Comparison of ENCODE assay signal across 27 cellular contexts in the genomic region with DNA sequence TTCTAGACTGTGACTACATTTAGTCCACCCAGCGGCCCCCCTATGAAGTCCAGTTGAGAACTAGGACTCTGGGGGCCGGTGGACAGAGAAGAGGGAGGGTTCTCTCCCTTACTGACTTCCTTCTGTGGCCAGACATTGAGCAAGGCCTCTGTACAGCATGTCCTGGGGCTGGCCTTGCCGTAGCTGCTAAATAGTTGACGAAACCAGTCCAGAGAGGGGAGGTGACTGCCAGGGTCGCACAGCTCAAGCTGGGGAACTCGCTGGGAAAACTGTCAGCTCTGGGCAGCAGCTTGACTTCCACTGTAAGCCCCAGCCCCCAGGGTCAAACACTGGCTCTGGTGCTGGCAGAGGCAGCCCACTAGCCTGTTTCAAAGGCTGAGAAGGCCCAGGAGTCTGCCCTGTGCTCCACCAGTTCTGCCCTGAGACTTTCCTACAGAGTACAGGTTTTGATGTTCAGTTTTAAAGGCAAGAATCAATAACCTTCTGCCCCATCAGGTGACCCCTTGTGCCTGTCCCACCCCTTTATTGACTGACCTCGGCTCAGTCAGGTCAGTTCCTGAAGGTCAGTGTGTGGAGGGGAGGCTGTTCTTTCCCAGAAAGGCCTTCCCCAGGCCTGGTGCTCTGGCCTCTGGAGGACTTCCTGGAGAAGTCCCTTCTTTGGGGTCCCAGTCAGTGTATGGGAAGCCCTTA. TPM values are rescaled to one million over a fixed set of nuclear protein-coding genes. Genes with fewer than 3 reads are reported as not detected.
DNase-seq lines count a peak whose midpoint lies in the region; ATAC-seq and TF ChIP-seq lines count a peak whose summit lies in the region.
"Had no signal": no experiment of that assay in that cellular context is flagged by ENCODE, and none has a peak within 500 bp of the region (broad histone marks: within the 10 kb centered on the region; RNA-seq: fewer than 3 reads in every experiment).

No MANE protein-coding gene starts in this region.

- no peaks in the 10 kb centered on the region for H3K9me3 Mint-ChIP-seq in naive thymus-derived CD8-positive, alpha-beta T cell
- H3K9me3 Mint-ChIP-seq: activated B cell treated with CpG ODN at 0.5 μM for 24 hours; activated CD4-positive, alpha-beta memory T cell treated with anti-CD3 and anti-CD28 coated beads for 36 hours; activated naive CD4-positive, alpha-beta T cell treated with anti-CD3 and anti-CD28 coated beads, Interleukin-2, amount 10 ng/mL, durations not matched to agents 7 days and 5 days; natural killer cell; stimulated activated effector memory CD8-positive, alpha-beta T cell treated with anti-CD3 and anti-CD28 coated beads, Interleukin-12 subunit alpha, Interleukin-12 subunit beta, amount 100 ng/mL, for 72 hours had no signal

- H3K4me3 Mint-ChIP-seq in naive thymus-derived CD8-positive, alpha-beta T cell = no peak overlapping the region
- H3K4me3 Mint-ChIP-seq: activated B cell treated with CpG ODN at 0.5 μM for 24 hours; activated CD4-positive, alpha-beta memory T cell treated with anti-CD3 and anti-CD28 coated beads for 36 hours; activated naive CD4-positive, alpha-beta T cell treated with anti-CD3 and anti-CD28 coated beads, Interleukin-2, amount 10 ng/mL, durations not matched to agents 7 days and 5 days; natural killer cell; stimulated activated effector memory CD8-positive, alpha-beta T cell treated with anti-CD3 and anti-CD28 coated beads, Interleukin-12 subunit alpha, Interleukin-12 subunit beta, amount 100 ng/mL, for 72 hours had no signal

- WGBS in psoas muscle, 3 donors = 56 to 59% (median 56%) methylated on average over 7 of the region's 7 CpGs

- no peak overlapping the region for H3K27ac Mint-ChIP-seq in naive thymus-derived CD8-positive, alpha-beta T cell
- H3K27ac Mint-ChIP-seq: activated B cell treated with CpG ODN at 0.5 μM for 24 hours; activated CD4-positive, alpha-beta memory T cell treated with anti-CD3 and anti-CD28 coated beads for 36 hours; activated naive CD4-positive, alpha-beta T cell treated with anti-CD3 and anti-CD28 coated beads, Interleukin-2, amount 10 ng/mL, durations not matched to agents 7 days and 5 days; natural killer cell; stimulated activated effector memory CD8-positive, alpha-beta T cell treated with anti-CD3 and anti-CD28 coated beads, Interleukin-12 subunit alpha, Interleukin-12 subunit beta, amount 100 ng/mL, for 72 hours had no signal

- H3K9me3 ChIP-seq in psoas muscle = no peaks in the 10 kb centered on the region
- H3K9me3 ChIP-seq: HAP-1 had no signal

- POLR2A ChIA-PET in naive thymus-derived CD8-positive, alpha-beta T cell (lab: Charles Lee) = no interaction called here

- peaks cover 18% of the 10 kb centered on the region for H3K4me1 ChIP-seq in psoas muscle
- H3K4me1 ChIP-seq: HAP-1 had no signal

- ATAC-seq in left lobe of liver (peak; percentile 55), psoas muscle (peak; percentile 20 to 81 (median 68)), omental fat pad (ENCODE audit: low FRiP score) (no peak), HG03521 (IDR thresholded peaks at IDR 0.05; ENCODE audit: unreplicated experiment) (no peak), GM18511 (IDR thresholded peaks at IDR 0.05; ENCODE audit: unreplicated experiment) (no peak)
- ATAC-seq in naive thymus-derived CD8-positive, alpha-beta T cell = no peak
- ATAC-seq: natural killer cell; stimulated activated effector memory CD8-positive, alpha-beta T cell treated with anti-CD3 and anti-CD28 coated beads, Interleukin-12 subunit alpha, Interleukin-12 subunit beta, amount 100 ng/mL, for 72 hours had no signal

- no peaks in the 10 kb centered on the region for H3K4me1 Mint-ChIP-seq in naive thymus-derived CD8-positive, alpha-beta T cell
- H3K4me1 Mint-ChIP-seq: activated B cell treated with CpG ODN at 0.5 μM for 24 hours; activated naive CD4-positive, alpha-beta T cell treated with anti-CD3 and anti-CD28 coated beads, Interleukin-2, amount 10 ng/mL, durations not matched to agents 7 days and 5 days; natural killer cell; stimulated activated effector memory CD8-positive, alpha-beta T cell treated with anti-CD3 and anti-CD28 coated beads, Interleukin-12 subunit alpha, Interleukin-12 subunit beta, amount 100 ng/mL, for 72 hours had no signal

- peak overlapping the region; percentile 30 for H3K27ac ChIP-seq in psoas muscle
- H3K27ac ChIP-seq: KMS-11 had no signal

- no peaks in the 10 kb centered on the region for H3K36me3 Mint-ChIP-seq in naive thymus-derived CD8-positive, alpha-beta T cell
- H3K36me3 Mint-ChIP-seq: activated CD4-positive, alpha-beta memory T cell treated with anti-CD3 and anti-CD28 coated beads for 36 hours; activated naive CD4-positive, alpha-beta T cell treated with anti-CD3 and anti-CD28 coated beads, Interleukin-2, amount 10 ng/mL, durations not matched to agents 7 days and 5 days; natural killer cell; stimulated activated effector memory CD8-positive, alpha-beta T cell treated with anti-CD3 and anti-CD28 coated beads, Interleukin-12 subunit alpha, Interleukin-12 subunit beta, amount 100 ng/mL, for 72 hours had no signal

- DNase-seq in HuH-7.5 (ENCODE audit: low spot score) (peak; percentile 78), cardiac fibroblast (ENCODE audit: low read depth in 2 of 2) (peak; percentile 12 to 30), left lobe of liver (ENCODE audit: low spot score) (peak; percentile 89), psoas muscle (no peak), omental fat pad (ENCODE audit: low spot score) (no peak)
- no peak for DNase-seq in naive thymus-derived CD8-positive, alpha-beta T cell
- DNase-seq: activated B cell treated with CpG ODN at 0.5 μM for 24 hours; activated CD4-positive, alpha-beta memory T cell treated with anti-CD3 and anti-CD28 coated beads for 36 hours; activated naive CD4-positive, alpha-beta T cell treated with anti-CD3 and anti-CD28 coated beads, Interleukin-2, amount 10 ng/mL, durations not matched to agents 7 days and 5 days; activated T-cell treated with anti-CD3 and anti-CD28 coated beads for 4 hours; central memory CD4-positive, alpha-beta T cell; hippocampal formation; mesendoderm; natural killer cell; NCI-H187; NCI-H69; T-helper 9 cell had no signal

- intact Hi-C loops in psoas muscle (cut with DNase I) = no loop called here

- peaks cover 0 to 5% (median 0%) of the 10 kb centered on the region in 5 donors for H3K27me3 Mint-ChIP-seq in naive thymus-derived CD8-positive, alpha-beta T cell
- H3K27me3 Mint-ChIP-seq: activated B cell treated with CpG ODN at 0.5 μM for 24 hours; activated CD4-positive, alpha-beta memory T cell treated with anti-CD3 and anti-CD28 coated beads for 36 hours had no signal

- TF ChIP-seq CTCF in cardiac fibroblast (IDR thresholded peaks at IDR 0.05; ENCODE audit: low read depth, low read length) (no peak), psoas muscle (IDR thresholded peaks at IDR 0.05) (no peak), omental fat pad (IDR thresholded peaks at IDR 0.05) (no peak)

- no peaks in the 10 kb centered on the region for H3K36me3 ChIP-seq in psoas muscle (ENCODE audit: insufficient read depth in 1 of 2, low read depth in 1 of 2)
- H3K36me3 ChIP-seq: HAP-1 had no signal

- H3K4me3 ChIP-seq in cardiac fibroblast (replicated peaks in 1 of 2; ENCODE audit: low read depth in 2 of 2, low read length in 2 of 2) = no peak overlapping the region
- H3K4me3 ChIP-seq in psoas muscle = no peak overlapping the region
- H3K4me3 ChIP-seq: HAP-1 had no signal

- H3K27me3 ChIP-seq in psoas muscle (ENCODE audit: insufficient read depth in 3 of 3, low read length in 2 of 3) = no peaks in the 10 kb centered on the region

RNA-seq across cellular contexts. Expression of a gene that starts 14.1 kb away (rescaled TPM):
- total RNA-seq in left lobe of liver (31.6 TPM), psoas muscle (not detected), omental fat pad (under 1 TPM; 0.56 to 0.95 (median 0.80) TPM)
- polyA plus RNA-seq in psoas muscle = under 1 TPM in 2 of 3 donors, not detected in 1; under 0.01 to 0.03 TPM
- not detected for total RNA-seq in naive thymus-derived CD8-positive, alpha-beta T cell
- polyA plus RNA-seq in naive thymus-derived CD8-positive, alpha-beta T cell = not detected
- total RNA-seq: activated B cell treated with CpG ODN at 0.5 μM for 24 hours; activated CD4-positive, alpha-beta memory T cell treated with anti-CD3 and anti-CD28 coated beads for 36 hours; G401; natural killer cell had no signal

RNA-seq across cellular contexts. Expression of a gene that starts 54.7 kb away (rescaled TPM):
- total RNA-seq in left lobe of liver (not detected), psoas muscle (not detected), omental fat pad (not detected)
- not detected for polyA plus RNA-seq in psoas muscle
- not detected for total RNA-seq in naive thymus-derived CD8-positive, alpha-beta T cell
- polyA plus RNA-seq in naive thymus-derived CD8-positive, alpha-beta T cell = not detected
- total RNA-seq: activated B cell treated with CpG ODN at 0.5 μM for 24 hours; activated CD4-positive, alpha-beta memory T cell treated with anti-CD3 and anti-CD28 coated beads for 36 hours; aorta; G401; HT1080; natural killer cell; skeletal muscle tissue had no signal
- polyA plus RNA-seq: AG04450, aorta had no signal

Comparison
In these comparisons a context has a peak if more than half of its experiments do, and no peak if none do; other contexts are left out.
1. DNase-seq: peak in HuH-7.5 (single experiment), cardiac fibroblast (2 of 2) and left lobe of liver (single experiment); none in psoas muscle (0 of 2), omental fat pad (single experiment) and naive thymus-derived CD8-positive, alpha-beta T cell (0 of 10).
2. ATAC-seq: peak in left lobe of liver (single experiment) and psoas muscle (4 of 4); none in omental fat pad (single experiment), HG03521 (single experiment), GM18511 (single experiment) and naive thymus-derived CD8-positive, alpha-beta T cell (0 of 2).
3. RNA of a gene that starts 14.1 kb away (total RNA-seq): 31.6 TPM in left lobe of liver (single experiment); 0.56 to 0.95 TPM in omental fat pad, not detected in psoas muscle and not detected in naive thymus-derived CD8-positive, alpha-beta T cell; every median in the first group is over 10 times any median in the second.